Comparison of ENCODE assay signal across 19 cellular contexts in the genomic region with DNA sequence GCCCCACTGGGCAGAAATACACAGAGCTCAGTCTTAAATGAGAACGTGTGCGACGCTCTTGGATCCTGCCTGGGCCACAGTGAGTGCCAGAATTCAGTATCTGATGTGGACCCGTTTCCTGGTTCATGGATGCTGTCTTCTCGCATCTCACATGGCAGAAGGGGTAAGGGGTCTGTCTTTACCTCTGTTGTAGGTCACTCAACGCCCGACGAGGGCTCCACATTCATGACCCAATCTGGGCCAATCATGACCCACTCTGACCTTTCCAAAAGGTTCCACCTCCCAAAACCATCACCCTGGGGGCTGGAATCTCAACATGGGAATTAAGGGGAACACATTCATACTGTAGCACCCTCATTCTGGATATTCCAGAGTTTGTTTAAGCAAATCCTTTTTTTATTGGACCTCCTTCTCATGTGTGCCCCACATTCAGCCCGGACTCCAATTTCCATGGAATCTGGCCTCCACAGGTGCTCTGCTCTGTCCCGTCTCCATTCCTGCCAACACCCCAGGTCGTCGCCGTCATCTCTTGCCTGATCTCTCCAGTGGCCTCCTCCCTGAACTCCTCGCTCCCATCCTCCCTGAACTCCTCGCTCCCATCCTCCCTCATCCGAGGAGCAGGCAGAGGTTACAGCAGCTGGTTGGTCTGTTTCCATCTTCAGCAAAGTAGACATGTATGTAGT.
"Had no signal": no experiment of that assay in that cellular context is flagged by ENCODE, and none has a peak within 500 bp of the region (broad histone marks: within the 10 kb centered on the region; RNA-seq: fewer than 3 reads in every experiment).

No MANE protein-coding gene starts in this region.

- H3K36me3 Mint-ChIP-seq: naive thymus-derived CD8-positive, alpha-beta T cell; T-cell; WTC11 had no signal

- H3K27ac ChIP-seq: body of pancreas, esophagus squamous epithelium, heart right ventricle, pancreas, transverse colon, vagina had no signal

- H3K4me1 Mint-ChIP-seq: naive thymus-derived CD8-positive, alpha-beta T cell; T-cell; WTC11 had no signal

- H3K4me3 ChIP-seq: body of pancreas, esophagus squamous epithelium, heart right ventricle, pancreas, transverse colon, vagina had no signal

- H3K9me3 Mint-ChIP-seq: activated T-helper 1 cell treated with anti-CD3 and anti-CD28 coated beads, Interleukin-12 subunit alpha, Interleukin-12 subunit beta, Interleukin-2, Interleukin-4 antibody, amounts not matched to agents 30 ng/mL and 10 ng/mL and 1 ng/mL, durations not matched to agents 14 hours and 24 hours and 36 hours; T-cell had no signal

- H3K9me3 ChIP-seq: body of pancreas, esophagus squamous epithelium, pancreas, transverse colon, vagina had no signal

- H3K27ac Mint-ChIP-seq: activated T-helper 1 cell treated with anti-CD3 and anti-CD28 coated beads, Interleukin-12 subunit alpha, Interleukin-12 subunit beta, Interleukin-2, Interleukin-4 antibody, amounts not matched to agents 30 ng/mL and 10 ng/mL and 1 ng/mL, durations not matched to agents 14 hours and 24 hours and 36 hours; naive thymus-derived CD8-positive, alpha-beta T cell; T-cell; WTC11 had no signal

- H3K4me3 Mint-ChIP-seq: activated T-helper 1 cell treated with anti-CD3 and anti-CD28 coated beads, Interleukin-12 subunit alpha, Interleukin-12 subunit beta, Interleukin-2, Interleukin-4 antibody, amounts not matched to agents 30 ng/mL and 10 ng/mL and 1 ng/mL, durations not matched to agents 14 hours and 24 hours and 36 hours; naive thymus-derived CD8-positive, alpha-beta T cell; T-cell; WTC11 had no signal

- FAIRE-seq: colon, endothelial cell of umbilical vein, pancreas had no signal

- ATAC-seq: body of pancreas; heart right ventricle; naive thymus-derived CD8-positive, alpha-beta T cell; pancreas; SK-N-SH treated with all-trans-retinoic acid at 6 μM for 48 hours; T-cell; WTC11 had no signal

- H3K4me1 ChIP-seq: body of pancreas, esophagus squamous epithelium, heart right ventricle, pancreas, transverse colon, vagina had no signal

- H3K27me3 ChIP-seq: body of pancreas, pancreas, vagina had no signal

- H3K36me3 ChIP-seq: esophagus squamous epithelium, heart right ventricle, pancreas, transverse colon, vagina had no signal

- DNase-seq: activated CD4-positive, alpha-beta T cell treated with anti-CD3 and anti-CD28 coated beads for 48 hours; activated gamma-delta T cell treated with Interleukin-2 at 50 U/mL for 16 hours; activated T-cell treated with anti-CD3 and anti-CD28 coated beads for 4 hours; central memory CD4-positive, alpha-beta T cell; esophagus squamous epithelium; heart right ventricle; naive thymus-derived CD8-positive, alpha-beta T cell; stimulated activated CD8-positive, alpha-beta memory T cell treated with anti-CD3 and anti-CD28 coated beads, Interleukin-4, amount 100 ng/mL, for 48 hours; stimulated activated naive CD4-positive, alpha-beta T cell; transverse colon had no signal
